ENCODE assay signal across 1 cellular context in the genomic region with DNA sequence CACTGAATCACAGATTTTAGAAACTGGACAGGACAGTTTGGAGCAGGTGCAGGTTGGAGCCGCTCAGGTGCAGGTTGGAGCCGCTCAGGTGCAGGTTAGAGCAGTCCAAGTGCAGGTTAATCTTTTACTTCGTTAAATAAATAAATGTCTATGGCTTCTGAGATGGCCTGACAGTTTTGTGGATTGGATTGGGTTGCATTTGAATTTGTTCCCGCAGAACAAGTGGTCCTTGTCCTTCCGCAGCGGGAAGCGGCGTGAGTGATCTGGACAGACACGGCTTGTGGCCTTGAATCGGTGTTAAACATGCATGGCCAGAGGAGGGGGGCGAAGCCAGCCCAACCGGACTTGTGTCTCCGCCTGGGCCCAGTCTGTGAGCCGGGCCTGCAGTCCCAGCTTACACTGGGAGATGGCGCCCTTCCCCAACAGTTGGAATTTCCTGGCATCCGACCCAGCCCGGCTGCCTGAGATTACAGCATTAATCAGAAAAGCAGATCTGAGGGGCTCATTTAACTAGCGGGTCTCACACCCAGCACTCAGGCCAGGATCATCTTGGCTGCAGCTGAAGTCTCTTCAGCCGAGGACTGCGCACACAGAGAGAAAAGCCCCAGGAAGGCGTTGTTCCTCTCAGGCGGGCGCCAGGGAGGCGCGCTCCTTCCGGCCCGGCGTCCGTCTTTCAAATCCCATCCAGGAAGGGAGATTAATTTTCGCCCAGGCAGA.
TF ChIP-seq lines count a peak whose summit lies in the region.

No MANE protein-coding gene starts in this region.

TF ChIP-seq in K562, 482 proteins besides CTCF, POLR2A, EP300 and RAD21:
- TF ChIP-seq RB1 (IDR thresholded peaks at IDR 0.05; ENCODE audit: low read depth) (0 out of 2 replicates have a peak, but pooled peaks have one; percentile 31), GATA2 (CRISPR knock-in tag; IDR thresholded peaks at IDR 0.05) (peak; percentile 22; the same call in 1 of the 2 replicates), NBN (IDR thresholded peaks at IDR 0.05; ENCODE audit: low read depth) (no peak), NFIC (IDR thresholded peaks at IDR 0.05) (peak; percentile 40), DEAF1 (CRISPR knock-in tag; IDR thresholded peaks at IDR 0.05) (peak; percentile 47; the same call in 1 of the 2 replicates), VEZF1 (CRISPR knock-in tag; IDR thresholded peaks at IDR 0.05) (peak; percentile 52; the same call in 1 of the 2 replicates), CC2D1A (IDR thresholded peaks at IDR 0.05) (0 out of 2 replicates have a peak, but pooled peaks have one; percentile 39), STAG1 (CRISPR knock-in tag; IDR thresholded peaks at IDR 0.05; ENCODE audit: borderline replicate concordance) (peak; percentile 87; the same call in 1 of the 2 replicates), PHB (CRISPR knock-in tag; IDR thresholded peaks at IDR 0.05) (no peak), CHD1 (IDR thresholded peaks at IDR 0.05; ENCODE audit: low read length) (no peak), JUND (IDR thresholded peaks at IDR 0.05; ENCODE audit: borderline replicate concordance, low read depth, low read length) (0 out of 2 replicates have a peak, but pooled peaks have one; percentile 7), JUND (tag; IDR thresholded peaks at IDR 0.05; ENCODE audit: borderline replicate concordance, low read depth, low read length) (no peak), SMC3 (conservative IDR thresholded peaks at IDR 0.05; ENCODE audit: insufficient read depth, low read depth, low read length) (peak; percentile 85)
